ENCODE assay signal across 17 cellular contexts in genomic region chr4:32215277-32215676, GRCh38.
A peak's percentile ranks its signal among the peaks of the same experiment; 100 is the strongest.
DNase-seq lines count a peak whose midpoint lies in the region; ATAC-seq and TF ChIP-seq lines count a peak whose summit lies in the region.
"Had no signal": no experiment of that assay in that cellular context is flagged by ENCODE, and none has a peak within 500 bp of the region (broad histone marks: within the 10 kb centered on the region; RNA-seq: fewer than 3 reads in every experiment).

No MANE protein-coding gene starts in this region.

- no TSS peak for BruUV-seq in PC-9 (replicated peaks; lab: Mats Ljungman, UMichigan)

- no peak overlapping the region for H2BK12ac ChIP-seq in neuronal stem cell (ENCODE audit: low read length)

- no peaks in the 10 kb centered on the region for H3K36me3 Mint-ChIP-seq in GM23338 (ENCODE audit: low read depth)
- H3K36me3 Mint-ChIP-seq: CD4-positive, alpha-beta memory T cell; IgD-negative memory B cell had no signal

- no peaks in the 10 kb centered on the region; the same call in 2 of the 3 replicates for H3K9me3 Mint-ChIP-seq in GM23338

- H3K9me2 ChIP-seq in GM23338 (ENCODE audit: insufficient read depth) (0 out of 2 replicates have a peak, but pooled peaks cover 3% of the 10 kb centered on the region), PC-9 (ENCODE audit: insufficient read depth) (no peaks in the 10 kb centered on the region)

- intact Hi-C loops in PC-9 (cut with micrococcal nuclease; ENCODE audit: unreplicated experiment) = no loop called here

- no peak for DNase-seq in GM23338 (ENCODE audit: low spot score)
- peak; percentile 34 for DNase-seq in RPMI8226
- DNase-seq in foreskin keratinocyte = no peak
- no peak for DNase-seq in neuronal stem cell (ENCODE audit: low spot score)
- DNase-seq in DMS79 treated with DMSO at 0.1 percent for 48 hours (lab: John Stamatoyannopoulos, UW) = no peak
- DNase-seq in H7 = no peak
- DNase-seq in PC-9 = no peak
- DNase-seq: AML-193; CD4-positive, alpha-beta memory T cell; DMS153; DMS79; GF-D8; GOT3 had no signal

- peaks cover 4% of the 10 kb centered on the region for H3K4me1 Mint-ChIP-seq in GM23338
- H3K4me1 Mint-ChIP-seq: CD4-positive, alpha-beta memory T cell; IgD-negative memory B cell had no signal

- H3K27me3 Mint-ChIP-seq in GM23338 (ENCODE audit: insufficient read depth, low read depth, poor library complexity) = no peaks in the 10 kb centered on the region
- H3K27me3 Mint-ChIP-seq: CD4-positive, alpha-beta memory T cell; IgD-negative memory B cell had no signal

- H3K27ac ChIP-seq in GM23338 (ENCODE audit: low read depth) (no peak overlapping the region), foreskin keratinocyte (no peak overlapping the region), neuronal stem cell (replicated peaks; ENCODE audit: low read length) (no peak overlapping the region), PC-9 (no peak overlapping the region)
- H3K27ac ChIP-seq: C4-2B had no signal

- H3K23ac ChIP-seq in neuronal stem cell (ENCODE audit: low read depth, low read length, poor library complexity) = peak overlapping the region; percentile 73

- peak overlapping the region; percentile 35 for H3K18ac ChIP-seq in neuronal stem cell (ENCODE audit: low read length)

- peak overlapping the region; percentile 41 for H2BK120ac ChIP-seq in neuronal stem cell (ENCODE audit: low read depth, low read length)

- H3F3A ChIP-seq in GM23338 (replicated peaks; ENCODE audit: low read depth) (no peaks in the 10 kb centered on the region), PC-9 (ENCODE audit: insufficient read depth, low read depth) (no peaks in the 10 kb centered on the region)

- H3K79me1 ChIP-seq in neuronal stem cell (ENCODE audit: low read depth, low read length) = no peaks in the 10 kb centered on the region

- no peak overlapping the region for H4K8ac ChIP-seq in neuronal stem cell (ENCODE audit: low read depth, low read length)

- H2AFZ ChIP-seq in GM23338 (peak overlapping the region; percentile 47; the same call in 1 of the 2 replicates), neuronal stem cell (ENCODE audit: low read length) (no peak overlapping the region), PC-9 (no peak overlapping the region)

- H3K4me1 ChIP-seq in GM23338 (ENCODE audit: insufficient read depth) = peaks cover 8% of the 10 kb centered on the region
- H3K4me1 ChIP-seq in foreskin keratinocyte = no peaks in the 10 kb centered on the region
- H3K4me1 ChIP-seq in neuronal stem cell (ENCODE audit: control insufficient read depth in 2 of 2, insufficient read depth in 1 of 2, low read depth in 1 of 2, low read length in 2 of 2) = no peaks in the 10 kb centered on the region
- no peaks in the 10 kb centered on the region for H3K4me1 ChIP-seq in PC-9 (replicated peaks; ENCODE audit: insufficient read depth)
- H3K4me1 ChIP-seq: HAP-1 had no signal

- H3K4me2 ChIP-seq in GM23338 = no peak overlapping the region
- no peak overlapping the region for H3K4me2 ChIP-seq in neuronal stem cell (ENCODE audit: insufficient read depth, low read length, poor library complexity, severe bottlenecking)
- H3K4me2 ChIP-seq in PC-9 = no peak overlapping the region

- H2BK5ac ChIP-seq in neuronal stem cell (ENCODE audit: low read length) = no peak overlapping the region

- WGBS in neuronal stem cell (ENCODE audit: extremely low coverage in 2 of 2, insufficient read length in 2 of 2, insufficient replicate concordance in 1 of 2), 2 donors = no CpG with 5 or more reads among the region's 10 CpGs

- no peaks in the 10 kb centered on the region for H3K36me3 ChIP-seq in GM23338 (ENCODE audit: insufficient read depth)
- no peaks in the 10 kb centered on the region for H3K36me3 ChIP-seq in neuronal stem cell (replicated peaks in 1 of 2; ENCODE audit: control insufficient read depth in 2 of 2, insufficient read depth in 2 of 2, low read length in 2 of 2)
- H3K36me3 ChIP-seq in H7 (replicated peaks; ENCODE audit: control insufficient read depth, insufficient read depth, low read length) = no peaks in the 10 kb centered on the region
- H3K36me3 ChIP-seq in PC-9 (ENCODE audit: low read depth) = no peaks in the 10 kb centered on the region
- H3K36me3 ChIP-seq: HAP-1 had no signal

- peak overlapping the region; percentile 67 for H3K9ac ChIP-seq in neuronal stem cell (ENCODE audit: low read depth, low read length, poor library complexity)

- no peaks in the 10 kb centered on the region for H3K27me3 ChIP-seq in GM23338 (ENCODE audit: insufficient read depth)
- no peaks in the 10 kb centered on the region for H3K27me3 ChIP-seq in foreskin keratinocyte
- H3K27me3 ChIP-seq in neuronal stem cell (ENCODE audit: control insufficient read depth in 3 of 3, insufficient read depth in 3 of 3, low read depth in 1 of 3, low read length in 3 of 3) = no peaks in the 10 kb centered on the region
- H3K27me3 ChIP-seq in H7 (ENCODE audit: control insufficient read depth, insufficient read depth, low read length) = no peaks in the 10 kb centered on the region
- H3K27me3 ChIP-seq in PC-9 (ENCODE audit: insufficient read depth, low read depth) = no peaks in the 10 kb centered on the region

- H4K20me1 ChIP-seq in GM23338 (replicated peaks; ENCODE audit: insufficient read depth) = no peaks in the 10 kb centered on the region
- no peaks in the 10 kb centered on the region for H4K20me1 ChIP-seq in PC-9 (ENCODE audit: insufficient read depth)

- H3K27ac Mint-ChIP-seq in GM23338 = no peak overlapping the region
- H3K27ac Mint-ChIP-seq: CD4-positive, alpha-beta memory T cell; IgD-negative memory B cell had no signal

- CTCF ChIA-PET in PC-9 (lab: Charles Lee) = no interaction called here

- no peak overlapping the region for H2AK5ac ChIP-seq in neuronal stem cell (ENCODE audit: low read depth, low read length)

- H3K14ac ChIP-seq in neuronal stem cell (ENCODE audit: low read length) = no peak overlapping the region

- H3K79me2 ChIP-seq in GM23338 (replicated peaks; ENCODE audit: insufficient read depth) = no peaks in the 10 kb centered on the region
- no peaks in the 10 kb centered on the region for H3K79me2 ChIP-seq in PC-9 (ENCODE audit: low read depth)

- no peak overlapping the region for H3K4me3 Mint-ChIP-seq in GM23338
- H3K4me3 Mint-ChIP-seq: CD4-positive, alpha-beta memory T cell had no signal

- H3K9me3 ChIP-seq in neuronal stem cell (replicated peaks in 1 of 2; ENCODE audit: control insufficient read depth in 2 of 2, insufficient read depth in 1 of 2, low read depth in 1 of 2, low read length in 2 of 2) (no peaks in the 10 kb centered on the region), PC-9 (ENCODE audit: insufficient read depth, low read depth) (no peaks in the 10 kb centered on the region)
- H3K9me3 ChIP-seq: HAP-1 had no signal

- POLR2A ChIA-PET in PC-9 (lab: Charles Lee; ENCODE audit: unreplicated experiment) = no interaction called here

- no peak for TF ChIP-seq CTCF in GM23338 (conservative IDR thresholded peaks at IDR 0.05; ENCODE audit: low read depth in 2 of 2)
- TF ChIP-seq CTCF in foreskin keratinocyte (conservative IDR thresholded peaks at IDR 0.05) = no peak
- no peak for TF ChIP-seq CTCF in PC-9 (conservative IDR thresholded peaks at IDR 0.05)

- H4K91ac ChIP-seq in neuronal stem cell (ENCODE audit: low read depth, low read length, poor library complexity) = no peak overlapping the region

- H3K4me3 ChIP-seq in GM23338 = no peak overlapping the region
- no peak overlapping the region for H3K4me3 ChIP-seq in neuronal stem cell (ENCODE audit: low read length in 2 of 2)
- H3K4me3 ChIP-seq in H7 (ENCODE audit: insufficient read depth, low read depth, low read length) = no peak overlapping the region
- no peak overlapping the region for H3K4me3 ChIP-seq in PC-9
- H3K4me3 ChIP-seq: HAP-1 had no signal

- no peak overlapping the region for H3K4ac ChIP-seq in neuronal stem cell (ENCODE audit: low read length)

- ATAC-seq in GM23338 (no peak), foreskin keratinocyte (peak; percentile 33)
- ATAC-seq: HepG2 had no signal

- H2BK15ac ChIP-seq in neuronal stem cell (ENCODE audit: low read length) = no peak overlapping the region

TF ChIP-seq in GM23338, 12 proteins besides CTCF, POLR2A, EP300 and RAD21 (continues in another document):
- no peak for TF ChIP-seq CREB1 (CRISPR knock-in tag; IDR thresholded peaks at IDR 0.05; ENCODE audit: low read depth)
- TF ChIP-seq EZH2 (IDR thresholded peaks at IDR 0.05; ENCODE audit: low read depth, unreplicated experiment) = no peak
- TF ChIP-seq POLR2AphosphoS5 (IDR thresholded peaks at IDR 0.05; ENCODE audit: low read depth) = no peak
